10 cellular contexts compared by ENCODE assay signal in genomic region chr10:120457431-120458172, GRCh38. TPM values are rescaled to one million over a fixed set of nuclear protein-coding genes. Genes with fewer than 3 reads are reported as not detected.
A peak's percentile ranks its signal among the peaks of the same experiment; 100 is the strongest.
DNase-seq lines count a peak whose midpoint lies in the region; ATAC-seq and TF ChIP-seq lines count a peak whose summit lies in the region.
"Had no signal": no experiment of that assay in that cellular context is flagged by ENCODE, and none has a peak within 500 bp of the region (broad histone marks: within the 10 kb centered on the region; RNA-seq: fewer than 3 reads in every experiment).

No MANE protein-coding gene starts in this region.

- H3K9me3 ChIP-seq in Caco-2 (no peaks in the 10 kb centered on the region), T-helper 17 cell (ENCODE audit: control insufficient read depth, low read length, poor library complexity, severe bottlenecking) (no peaks in the 10 kb centered on the region), iPS-18c (ENCODE audit: control insufficient read depth, insufficient read depth, low read length) (no peaks in the 10 kb centered on the region)

- H3K27me3 Mint-ChIP-seq in Caco-2 (ENCODE audit: insufficient read depth, unreplicated experiment) (peaks cover 19% of the 10 kb centered on the region), T-helper 17 cell (peaks cover 46% of the 10 kb centered on the region)
- H3K27me3 Mint-ChIP-seq in T-helper 2 cell treated with Interferon-gamma antibody and Interleukin-4, amounts not matched to agents 5 μg/mL and 100 μg/mL, for 36 hours (ENCODE audit: low read depth) = peaks cover 36% of the 10 kb centered on the region

- no peaks in the 10 kb centered on the region for H3K36me3 Mint-ChIP-seq in Caco-2 (ENCODE audit: insufficient read depth, unreplicated experiment)
- H3K36me3 Mint-ChIP-seq in T-helper 17 cell (ENCODE audit: low read depth) = peaks cover 2% of the 10 kb centered on the region
- no peaks in the 10 kb centered on the region for H3K36me3 Mint-ChIP-seq in T-helper 2 cell treated with Interferon-gamma antibody and Interleukin-4, amounts not matched to agents 5 μg/mL and 100 μg/mL, for 36 hours (ENCODE audit: low read depth)

- H3K4me3 Mint-ChIP-seq in Caco-2 (ENCODE audit: unreplicated experiment) (peak overlapping the region; percentile 44), T-helper 17 cell (peak overlapping the region; percentile 15)
- no peak overlapping the region for H3K4me3 Mint-ChIP-seq in T-helper 2 cell treated with Interferon-gamma antibody and Interleukin-4, amounts not matched to agents 5 μg/mL and 100 μg/mL, for 36 hours

- POLR2A ChIA-PET in Caco-2 (lab: Charles Lee) = no interaction called here

- CTCF ChIA-PET in Caco-2 (lab: Charles Lee) = no interaction called here

- H3K27ac Mint-ChIP-seq in Caco-2 (ENCODE audit: unreplicated experiment) (no peak overlapping the region), T-helper 17 cell (no peak overlapping the region)
- no peak overlapping the region for H3K27ac Mint-ChIP-seq in T-helper 2 cell treated with Interferon-gamma antibody and Interleukin-4, amounts not matched to agents 5 μg/mL and 100 μg/mL, for 36 hours

- ATAC-seq in T-helper 17 cell = no peak

- H3K27me3 ChIP-seq in Caco-2 (replicated peaks; ENCODE audit: control insufficient read depth, insufficient read depth, low read length) = no peaks in the 10 kb centered on the region; the same call in 1 of the 2 replicates

- no peaks in the 10 kb centered on the region for H3K4me1 ChIP-seq in Caco-2

- TF ChIP-seq CTCF in Caco-2 (IDR thresholded peaks at IDR 0.05; ENCODE audit: insufficient read depth in 1 of 2, low read depth in 1 of 2, low read length in 1 of 2, severe bottlenecking in 1 of 2, unreplicated experiment in 1 of 2) (no peak), retinal pigment epithelial cell (conservative IDR thresholded peaks at IDR 0.05; ENCODE audit: low read depth, low read length) (no peak)

- H3K4me1 Mint-ChIP-seq in Caco-2 (ENCODE audit: low read depth, unreplicated experiment) (no peaks in the 10 kb centered on the region), T-helper 17 cell (peaks cover 4% of the 10 kb centered on the region)
- H3K4me1 Mint-ChIP-seq in T-helper 2 cell treated with Interferon-gamma antibody and Interleukin-4, amounts not matched to agents 5 μg/mL and 100 μg/mL, for 36 hours (ENCODE audit: low read depth) = no peaks in the 10 kb centered on the region

- H3K4me3 ChIP-seq in Caco-2 (ENCODE audit: low read depth, low read length) (peak overlapping the region; percentile 27), iPS-18c (ENCODE audit: insufficient read depth, low read depth, low read length) (peak overlapping the region; percentile 51), retinal pigment epithelial cell (ENCODE audit: low read length) (peak overlapping the region; percentile 85)

- H3K9me3 Mint-ChIP-seq in Caco-2 (ENCODE audit: unreplicated experiment) = no peaks in the 10 kb centered on the region
- no peaks in the 10 kb centered on the region for H3K9me3 Mint-ChIP-seq in T-helper 2 cell treated with Interferon-gamma antibody and Interleukin-4, amounts not matched to agents 5 μg/mL and 100 μg/mL, for 36 hours

- no TSS peak for BruUV-seq in Caco-2 (replicated peaks; lab: Mats Ljungman, UMichigan)

- H3K36me3 ChIP-seq in Caco-2 (ENCODE audit: control insufficient read depth, insufficient read depth, low read length) = no peaks in the 10 kb centered on the region

- intact Hi-C loops in Caco-2 (cut with micrococcal nuclease; ENCODE audit: unreplicated experiment) = no loop called here

- DNase-seq in Caco-2 (no peak), T-helper 17 cell (no peak), retinal pigment epithelial cell (ENCODE audit: low read depth) (no peak), NCI-H1694 (lab: John Stamatoyannopoulos, UW) (no peak), NCI-H446 (lab: John Stamatoyannopoulos, UW) (no peak), hippocampal formation (lab: John Stamatoyannopoulos, UW) (no peak)
- DNase-seq in T-helper 2 cell treated with Interferon-gamma antibody and Interleukin-4, amounts not matched to agents 5 μg/mL and 100 μg/mL, for 36 hours (ENCODE audit: low spot score) = no peak
- DNase-seq: central memory CD4-positive, alpha-beta T cell had no signal

RNA-seq across cellular contexts. Expression of gene PLPP4, which starts 0.6 kb away (rescaled TPM):
- total RNA-seq in Caco-2 (2022) (0.56 and 0.61 TPM in 2 replicates), T-helper 17 cell (not detected)
- total RNA-seq: mononuclear cell had no signal

Comparison
In these comparisons a context has a peak if more than half of its experiments do, and no peak if none do; other contexts are left out.
1. H3K4me3 ChIP-seq: peak in every context shown above with its lines; median percentile 85 in retinal pigment epithelial cell; 51 in iPS-18c; 27 in Caco-2.